Comparison of ENCODE assay signal across 10 cellular contexts in the genomic region with DNA sequence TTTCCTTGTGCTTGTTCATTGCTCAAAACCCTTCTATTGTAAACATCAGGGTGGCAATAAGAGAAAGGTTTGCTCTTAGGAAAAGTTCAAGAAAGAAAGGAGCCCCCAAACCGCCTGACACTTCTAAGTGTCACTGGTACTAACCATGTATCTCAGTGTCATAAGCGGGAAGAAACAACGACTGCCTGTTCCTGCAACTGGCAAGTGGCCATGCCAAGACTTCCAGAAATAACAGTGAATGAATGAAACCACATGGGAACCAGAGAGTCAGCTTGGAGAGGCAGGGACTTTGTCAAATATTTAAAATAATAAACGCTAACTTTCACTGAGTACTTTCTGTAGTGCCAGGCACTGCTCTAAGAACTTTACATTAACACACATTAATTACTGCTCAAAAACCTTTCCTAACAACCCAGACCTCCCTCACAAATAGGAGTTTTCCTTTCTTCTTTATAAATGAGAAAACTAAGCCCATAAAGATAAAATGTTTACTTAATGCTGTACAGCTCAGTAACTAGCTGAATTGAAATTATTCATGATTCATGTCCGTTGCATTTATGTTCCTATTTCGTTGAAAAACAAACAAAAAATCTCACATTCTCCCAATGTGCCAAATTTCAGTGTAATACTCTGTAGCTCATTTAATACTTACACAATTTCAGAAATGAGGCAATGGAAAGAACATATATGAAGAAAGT. TPM values are rescaled to one million over a fixed set of nuclear protein-coding genes. Genes with fewer than 3 reads are reported as not detected.
DNase-seq lines count a peak whose midpoint lies in the region; ATAC-seq and TF ChIP-seq lines count a peak whose summit lies in the region.
"Had no signal": no experiment of that assay in that cellular context is flagged by ENCODE, and none has a peak within 500 bp of the region (broad histone marks: within the 10 kb centered on the region; RNA-seq: fewer than 3 reads in every experiment).

No MANE protein-coding gene starts in this region.

- H3K27ac ChIP-seq in CD4-positive, CD25-positive, alpha-beta regulatory T cell (ENCODE audit: insufficient read depth, low read length, poor library complexity, severe bottlenecking) = peak overlapping the region; percentile 50
- H3K27ac ChIP-seq in OCI-LY7 (ENCODE audit: low read depth, low read length, poor library complexity, severe bottlenecking) (peak overlapping the region; percentile 73), epithelial cell of prostate (peak overlapping the region; percentile 52), sigmoid colon (peak overlapping the region in 2 of 4 donors; percentile 66 to 76)

- peaks cover 0 to 1% (median 0%) of the 10 kb centered on the region in 7 donors for H3K9me3 Mint-ChIP-seq in CD4-positive, CD25-positive, alpha-beta regulatory T cell
- H3K9me3 Mint-ChIP-seq in naive thymus-derived CD8-positive, alpha-beta T cell = peaks cover 0 to 1% (median 0%) of the 10 kb centered on the region in 9 donors

- no peaks in the 10 kb centered on the region for H3K27me3 ChIP-seq in CD4-positive, CD25-positive, alpha-beta regulatory T cell (ENCODE audit: control insufficient read depth, insufficient read depth, low read length)
- no peaks in the 10 kb centered on the region for H3K27me3 ChIP-seq in sigmoid colon
- H3K27me3 ChIP-seq: neutrophil had no signal

- H3K27ac Mint-ChIP-seq in CD4-positive, CD25-positive, alpha-beta regulatory T cell = no peak overlapping the region
- peak overlapping the region in 9 of 10 donors; percentile 9 to 93 (median 81) for H3K27ac Mint-ChIP-seq in naive thymus-derived CD8-positive, alpha-beta T cell

- H3K4me3 ChIP-seq in CD4-positive, CD25-positive, alpha-beta regulatory T cell (ENCODE audit: low read depth, low read length) = peak overlapping the region; percentile 32
- H3K4me3 ChIP-seq in OCI-LY7 (ENCODE audit: low read depth, low read length, poor library complexity, severe bottlenecking) (peak overlapping the region; percentile 66), sigmoid colon (peak overlapping the region in 1 of 4 donors; percentile 66)

- TF ChIP-seq EP300 in sigmoid colon (IDR thresholded peaks at IDR 0.05) = no peak

- H3K4me2 ChIP-seq in OCI-LY7 (ENCODE audit: low read length) = peak overlapping the region; percentile 94

- no peaks in the 10 kb centered on the region for H3K79me2 ChIP-seq in OCI-LY7 (ENCODE audit: insufficient read depth, low read depth, low read length)

- peaks cover 0 to 17% (median 5%) of the 10 kb centered on the region in 4 donors for H3K4me1 Mint-ChIP-seq in CD4-positive, CD25-positive, alpha-beta regulatory T cell
- H3K4me1 Mint-ChIP-seq in naive thymus-derived CD8-positive, alpha-beta T cell = peaks cover 5 to 16% (median 11%) of the 10 kb centered on the region in 4 donors

- no peaks in the 10 kb centered on the region for H3K9me3 ChIP-seq in CD4-positive, CD25-positive, alpha-beta regulatory T cell (ENCODE audit: control insufficient read depth in 2 of 2, low read length in 2 of 2)
- H3K9me3 ChIP-seq in OCI-LY7 (ENCODE audit: low read length) (no peaks in the 10 kb centered on the region), sigmoid colon (no peaks in the 10 kb centered on the region)
- H3K9me3 ChIP-seq: neutrophil had no signal

- no peaks in the 10 kb centered on the region for H3K9me2 ChIP-seq in OCI-LY7 (ENCODE audit: insufficient read depth, low read length)

- H4K20me1 ChIP-seq in OCI-LY7 (ENCODE audit: insufficient read depth, low read length) = no peaks in the 10 kb centered on the region

- TF ChIP-seq CTCF in OCI-LY7 (conservative IDR thresholded peaks at IDR 0.05; ENCODE audit: low read length) (no peak), sigmoid colon (IDR thresholded peaks at IDR 0.05) (no peak)

- no peak for ATAC-seq in CD4-positive, CD25-positive, alpha-beta regulatory T cell (ENCODE audit: low read depth in 2 of 2)
- no peak for ATAC-seq in naive thymus-derived CD8-positive, alpha-beta T cell
- ATAC-seq in HG02678 (IDR thresholded peaks at IDR 0.05; ENCODE audit: unreplicated experiment) = no peak

- peaks cover 4% of the 10 kb centered on the region for H3K27me3 Mint-ChIP-seq in CD4-positive, CD25-positive, alpha-beta regulatory T cell
- no peaks in the 10 kb centered on the region for H3K27me3 Mint-ChIP-seq in naive thymus-derived CD8-positive, alpha-beta T cell

- H3K36me3 Mint-ChIP-seq in CD4-positive, CD25-positive, alpha-beta regulatory T cell = peaks cover 3% of the 10 kb centered on the region
- peaks cover 0 to 3% (median 3%) of the 10 kb centered on the region in 3 donors for H3K36me3 Mint-ChIP-seq in naive thymus-derived CD8-positive, alpha-beta T cell

- POLR2A ChIA-PET in OCI-LY7 (lab: Charles Lee) = interaction anchor here (1.0 to 1.5 kb wide), 2 partner anchors 13 to 21 kb away, joined by 3 to 4 read pairs; no protein-coding TSS in a partner anchor
- POLR2A ChIA-PET in naive thymus-derived CD8-positive, alpha-beta T cell (lab: Charles Lee) = interaction anchor here (1.6 kb wide), 1 partner anchor 76 kb away, joined by 6 read pairs; a partner anchor contains a TSS

- intact Hi-C loops in OCI-LY7 (cut with micrococcal nuclease; ENCODE audit: unreplicated experiment) = loop anchor here (2.0 kb wide), 1 partner anchor 76 kb away; a partner anchor contains a TSS
- intact Hi-C loops in sigmoid colon (cut with DNase I) = no loop called here

- peaks cover 5% of the 10 kb centered on the region for H3K4me1 ChIP-seq in CD4-positive, CD25-positive, alpha-beta regulatory T cell (ENCODE audit: control insufficient read depth, insufficient read depth, low read length, poor library complexity, severe bottlenecking)
- H3K4me1 ChIP-seq in OCI-LY7 (ENCODE audit: insufficient read depth, low read length, poor library complexity, severe bottlenecking) = peaks cover 16% of the 10 kb centered on the region
- peaks cover 0 to 15% (median 6%) of the 10 kb centered on the region in 4 donors for H3K4me1 ChIP-seq in sigmoid colon

- no peaks in the 10 kb centered on the region for H3K36me3 ChIP-seq in CD4-positive, CD25-positive, alpha-beta regulatory T cell (ENCODE audit: control insufficient read depth, insufficient read depth, low read length)
- H3K36me3 ChIP-seq in OCI-LY7 (ENCODE audit: insufficient read depth, low read length) (no peaks in the 10 kb centered on the region), sigmoid colon (no peaks in the 10 kb centered on the region)
- H3K36me3 ChIP-seq: neutrophil had no signal

- DNase-seq in CD4-positive, CD25-positive, alpha-beta regulatory T cell = no peak
- no peak for DNase-seq in OCI-LY7 (ENCODE audit: low spot score)
- no peak for DNase-seq in epithelial cell of prostate (ENCODE audit: low read depth, low spot score)
- DNase-seq in naive thymus-derived CD8-positive, alpha-beta T cell = no peak
- no peak for DNase-seq in hippocampal formation (lab: John Stamatoyannopoulos, UW)
- DNase-seq in sigmoid colon = no peak
- DNase-seq in NK-92 (lab: John Stamatoyannopoulos, UW; ENCODE audit: unreplicated experiment) = no peak
- DNase-seq: NCI-H748 treated with DMSO at 0.1 percent for 48 hours had no signal

- H2AFZ ChIP-seq in OCI-LY7 (ENCODE audit: low read length) = peak overlapping the region; percentile 99; the same call in 1 of the 2 replicates

- peak overlapping the region in 3 of 4 donors; percentile 43 to 85 (median 84) for H3K4me3 Mint-ChIP-seq in CD4-positive, CD25-positive, alpha-beta regulatory T cell
- H3K4me3 Mint-ChIP-seq in naive thymus-derived CD8-positive, alpha-beta T cell = peak overlapping the region in 9 of 10 donors; percentile 72 to 88 (median 83)

- no TSS peak for BruUV-seq in OCI-LY7 (replicated peaks; lab: Mats Ljungman, UMichigan)

- no peak for TF ChIP-seq POLR2A in sigmoid colon (IDR thresholded peaks at IDR 0.05)

- WGBS in sigmoid colon, 2 donors = 51 to 66% methylated on average over 6 of the region's 6 CpGs

- CTCF ChIA-PET in OCI-LY7 (lab: Charles Lee; ENCODE audit: unreplicated experiment) = no interaction called here

RNA-seq across cellular contexts. Expression of a gene that starts 1.0 kb away (rescaled TPM):
- total RNA-seq in CD4-positive, CD25-positive, alpha-beta regulatory T cell = not detected
- polyA plus RNA-seq in CD4-positive, CD25-positive, alpha-beta regulatory T cell = under 1 TPM in 1 of 4 donors, not detected in 3; 0.76 TPM
- not detected in 2 replicates for total RNA-seq in OCI-LY7 (2014; rRNA removed; shearing (Covaris generic))
- total RNA-seq in OCI-LY7 (2022) (not detected in 2 replicates), sigmoid colon (not detected)
- under 1 TPM in 1 of 2 experiments, not detected in 1; 0.31 TPM for total RNA-seq in naive thymus-derived CD8-positive, alpha-beta T cell
- 1 to 10 TPM in 1 of 3 donors, under 1 TPM in 1, not detected in 1; 0.76 to 1.2 TPM for polyA plus RNA-seq in naive thymus-derived CD8-positive, alpha-beta T cell
- under 1 TPM in 1 of 3 donors, not detected in 2; 0.45 TPM for polyA plus RNA-seq in sigmoid colon

Comparison
In these comparisons a context has a peak if more than half of its experiments do, and no peak if none do; other contexts are left out.
1. H3K27ac Mint-ChIP-seq: peak in naive thymus-derived CD8-positive, alpha-beta T cell (9 of 10); none in CD4-positive, CD25-positive, alpha-beta regulatory T cell (0 of 3).